12 cellular contexts compared by ENCODE assay signal in the genomic region with DNA sequence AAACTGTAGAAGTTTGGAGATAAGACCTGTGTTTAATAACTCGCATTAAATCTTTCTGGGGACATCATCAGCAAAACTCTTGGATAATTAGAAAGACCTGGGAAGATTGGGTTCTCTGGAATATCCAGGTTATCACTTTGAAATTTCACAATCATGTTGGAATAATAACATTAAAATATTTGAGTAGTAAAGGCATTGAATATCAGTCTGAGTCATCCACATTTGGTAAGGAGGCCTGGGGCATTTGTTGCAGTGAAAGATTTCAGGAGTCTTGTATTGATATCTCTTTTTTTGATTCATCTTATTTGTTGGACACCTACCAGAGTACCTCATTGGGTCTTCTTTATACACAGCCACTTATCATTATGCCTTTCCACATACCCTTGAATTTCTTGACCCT.
A peak's percentile ranks its signal among the peaks of the same experiment; 100 is the strongest.
DNase-seq lines count a peak whose midpoint lies in the region; ATAC-seq and TF ChIP-seq lines count a peak whose summit lies in the region.
"Had no signal": no experiment of that assay in that cellular context is flagged by ENCODE, and none has a peak within 500 bp of the region (broad histone marks: within the 10 kb centered on the region; RNA-seq: fewer than 3 reads in every experiment).

No MANE protein-coding gene starts in this region.

- H3K4me2 ChIP-seq in mammary epithelial cell (ENCODE audit: insufficient read depth, low read depth, low read length) = peak overlapping the region; percentile 69

- DNase-seq in CD8-positive, alpha-beta memory T cell = no peak
- DNase-seq in NCI-H226 = peak; percentile 62
- DNase-seq in mammary epithelial cell = peak; percentile 52
- DNase-seq in naive thymus-derived CD4-positive, alpha-beta T cell = no peak
- no peak for DNase-seq in NCI-H128 (lab: John Stamatoyannopoulos, UW; ENCODE audit: unreplicated experiment)
- DNase-seq in NCI-H2171 treated with DMSO at 0.1 percent for 48 hours (lab: John Stamatoyannopoulos, UW) = no peak
- DNase-seq in heart right ventricle = no peak
- DNase-seq in stimulated activated CD4-positive, alpha-beta T cell treated with anti-CD3 and anti-CD28 coated beads, Interleukin-4, amount 100 ng/mL, for 4 hours = no peak
- DNase-seq: activated CD4-positive, alpha-beta T cell treated with anti-CD3 and anti-CD28 coated beads for 48 hours; activated naive CD4-positive, alpha-beta T cell treated with Interleukin-2 at 50 U/mL for 16 hours; effector CD4-positive, alpha-beta T cell had no signal

- H3K27ac ChIP-seq in CD8-positive, alpha-beta memory T cell (ENCODE audit: low read depth, low read length) = no peak overlapping the region
- peak overlapping the region; percentile 50 for H3K27ac ChIP-seq in mammary epithelial cell (ENCODE audit: insufficient read depth, low read depth, low read length)
- no peak overlapping the region for H3K27ac ChIP-seq in naive thymus-derived CD4-positive, alpha-beta T cell (ENCODE audit: low read depth, low read length)
- H3K27ac ChIP-seq in heart right ventricle = no peak overlapping the region
- H3K27ac ChIP-seq: right lobe of liver had no signal

- H3K9me3 Mint-ChIP-seq in CD8-positive, alpha-beta memory T cell = no peaks in the 10 kb centered on the region
- H3K9me3 Mint-ChIP-seq in naive thymus-derived CD4-positive, alpha-beta T cell = peaks cover 0 to 9% (median 0%) of the 10 kb centered on the region in 11 donors

- POLR2A ChIA-PET in CD8-positive, alpha-beta memory T cell (lab: Charles Lee) = interaction anchor here (1.2 to 1.4 kb wide), 2 partner anchors 68 to 144 kb away, joined by 3 to 6 read pairs; partner anchors contain the start of gene RALB
- POLR2A ChIA-PET in naive thymus-derived CD4-positive, alpha-beta T cell (lab: Charles Lee) = interaction anchor here (0.9 to 2.7 kb wide), 5 partner anchors 66 to 206 kb away, joined by 3 to 30 read pairs (median 8); no protein-coding TSS in a partner anchor

- H2AFZ ChIP-seq in mammary epithelial cell (ENCODE audit: low read depth, low read length) = no peak overlapping the region

- dilution Hi-C loops in mammary epithelial cell (cut with HindIII; ENCODE audit: low sequenced_read_pairs) = loop anchor here (5.0 kb wide), 1 partner anchor 59 kb away; no protein-coding TSS in a partner anchor

- in situ Hi-C loops in mammary epithelial cell (cut with MboI; ENCODE audit: low sequenced_read_pairs in 2 of 2) = no loop called here

- H3K4me1 ChIP-seq in CD8-positive, alpha-beta memory T cell (ENCODE audit: insufficient read depth, low read length) = peaks cover 20% of the 10 kb centered on the region
- H3K4me1 ChIP-seq in mammary epithelial cell (ENCODE audit: insufficient read depth, low read length) = peaks cover 32% of the 10 kb centered on the region
- H3K4me1 ChIP-seq in naive thymus-derived CD4-positive, alpha-beta T cell (ENCODE audit: control insufficient read depth in 2 of 2, insufficient read depth in 2 of 2, low read length in 2 of 2) = peaks cover 17 to 21% of the 10 kb centered on the region in 2 donors
- peaks cover 0 to 37% (median 21%) of the 10 kb centered on the region in 9 donors for H3K4me1 ChIP-seq in heart right ventricle

- H3K79me2 ChIP-seq in mammary epithelial cell (ENCODE audit: insufficient read depth, low read length) = no peaks in the 10 kb centered on the region

- H4K20me1 ChIP-seq in mammary epithelial cell (ENCODE audit: insufficient read depth, low read length) = no peaks in the 10 kb centered on the region

- no peak for ATAC-seq in naive thymus-derived CD4-positive, alpha-beta T cell
- ATAC-seq in heart right ventricle = no peak

- H3K36me3 ChIP-seq in CD8-positive, alpha-beta memory T cell (ENCODE audit: insufficient read depth, low read length) = no peaks in the 10 kb centered on the region
- H3K36me3 ChIP-seq in mammary epithelial cell (ENCODE audit: insufficient read depth, low read length) (no peaks in the 10 kb centered on the region), heart right ventricle (peaks cover 0 to 24% (median 0%) of the 10 kb centered on the region in 9 donors)
- peaks cover 0 to 2% (median 0%) of the 10 kb centered on the region in 3 experiments for H3K36me3 ChIP-seq in naive thymus-derived CD4-positive, alpha-beta T cell (ENCODE audit: control insufficient read depth in 2 of 3, insufficient read depth in 3 of 3, low read length in 3 of 3)

- H3K27ac Mint-ChIP-seq in CD8-positive, alpha-beta memory T cell = peak overlapping the region in 2 of 8 donors; percentile 15 to 39
- peak overlapping the region in 7 of 9 donors; percentile 10 to 90 (median 60) for H3K27ac Mint-ChIP-seq in naive thymus-derived CD4-positive, alpha-beta T cell

- peak overlapping the region; percentile 38 for H3K4me3 ChIP-seq in CD8-positive, alpha-beta memory T cell (ENCODE audit: low read length)
- H3K4me3 ChIP-seq in mammary epithelial cell (replicated peaks in 1 of 3; ENCODE audit: insufficient read depth in 1 of 3, low read depth in 2 of 3, low read length in 3 of 3) (no peak overlapping the region), heart right ventricle (no peak overlapping the region)
- peak overlapping the region; percentile 34 for H3K4me3 ChIP-seq in naive thymus-derived CD4-positive, alpha-beta T cell (ENCODE audit: low read length)
- H3K4me3 ChIP-seq: right lobe of liver had no signal

- H3K9ac ChIP-seq in mammary epithelial cell (ENCODE audit: insufficient read depth, low read length) = no peak overlapping the region

- intact Hi-C loops in mammary epithelial cell (cut with micrococcal nuclease) = loop anchor here (1.0 to 5.0 kb wide), 5 partner anchors 67 to 350 kb away; partner anchors contain the start of genes EPB41L5, PTPN4 and TMEM185B
- intact Hi-C loops in naive thymus-derived CD4-positive, alpha-beta T cell (cut with micrococcal nuclease) = loop anchor here (1.0 to 5.0 kb wide), 13 partner anchors 67 to 572 kb away; partner anchors contain the start of genes PTPN4 (in 2 of the 2), RALB (in 1 of the 2) and TMEM185B (in 1 of the 2)
- intact Hi-C loops in heart right ventricle (cut with DNase I) = loop anchor here in 3 of 10 donors (2.0 to 10.0 kb wide), 4 partner anchors 66 to 566 kb away; no protein-coding TSS in a partner anchor

- no TSS peak for BruUV-seq in mammary epithelial cell (replicated peaks; lab: Mats Ljungman, UMichigan)

- peaks cover 6 to 12% (median 8%) of the 10 kb centered on the region in 3 donors for H3K36me3 Mint-ChIP-seq in CD8-positive, alpha-beta memory T cell
- H3K36me3 Mint-ChIP-seq in naive thymus-derived CD4-positive, alpha-beta T cell = peaks cover 6 to 24% (median 12%) of the 10 kb centered on the region in 5 donors

- WGBS in mammary epithelial cell (ENCODE audit: low coverage, missing lambda C conversion rate) = 75% methylated on average over 1 of the region's 1 CpG
- WGBS in heart right ventricle, 2 donors = 92 to 97% methylated on average over 1 of the region's 1 CpG

- H3K27me3 Mint-ChIP-seq in CD8-positive, alpha-beta memory T cell = peaks cover 0 to 2% of the 10 kb centered on the region in 2 donors
- peaks cover 0 to 33% (median 0%) of the 10 kb centered on the region in 5 donors for H3K27me3 Mint-ChIP-seq in naive thymus-derived CD4-positive, alpha-beta T cell

- H3K27me3 ChIP-seq in CD8-positive, alpha-beta memory T cell (ENCODE audit: insufficient read depth, low read length, poor library complexity, severe bottlenecking) = no peaks in the 10 kb centered on the region
- H3K27me3 ChIP-seq in mammary epithelial cell (ENCODE audit: insufficient read depth, low read length) (no peaks in the 10 kb centered on the region), heart right ventricle (peaks cover 0 to 4% (median 0%) of the 10 kb centered on the region in 7 donors)
- H3K27me3 ChIP-seq in naive thymus-derived CD4-positive, alpha-beta T cell (ENCODE audit: control insufficient read depth in 2 of 2, insufficient read depth in 2 of 2, low read length in 2 of 2) = no peaks in the 10 kb centered on the region
- H3K27me3 ChIP-seq: right lobe of liver had no signal

- TF ChIP-seq CTCF in mammary epithelial cell (conservative IDR thresholded peaks at IDR 0.05 in 1 of 2, IDR thresholded peaks at IDR 0.05 in 1 of 2; ENCODE audit: extremely low read depth in 1 of 2, insufficient read depth in 1 of 2, low read depth in 1 of 2, low read length in 2 of 2) (no peak), heart right ventricle (IDR thresholded peaks at IDR 0.05) (no peak)

- H3K9me3 ChIP-seq in CD8-positive, alpha-beta memory T cell (ENCODE audit: low read length) = no peaks in the 10 kb centered on the region
- H3K9me3 ChIP-seq in mammary epithelial cell (replicated peaks; ENCODE audit: insufficient read depth, low read length) (no peaks in the 10 kb centered on the region), heart right ventricle (no peaks in the 10 kb centered on the region)
- H3K9me3 ChIP-seq in naive thymus-derived CD4-positive, alpha-beta T cell (ENCODE audit: control insufficient read depth in 2 of 3, low read length in 3 of 3) = no peaks in the 10 kb centered on the region
- H3K9me3 ChIP-seq: right lobe of liver had no signal

- peak overlapping the region in 6 of 7 donors; percentile 44 to 89 (median 72) for H3K4me3 Mint-ChIP-seq in CD8-positive, alpha-beta memory T cell
- peak overlapping the region in 9 of 10 donors; percentile 45 to 87 (median 71) for H3K4me3 Mint-ChIP-seq in naive thymus-derived CD4-positive, alpha-beta T cell

- CTCF ChIA-PET in CD8-positive, alpha-beta memory T cell (lab: Charles Lee) = interaction anchor here (0.9 to 4.4 kb wide), 7 partner anchors 9 to 209 kb away, joined by 3 to 46 read pairs (median 3); no protein-coding TSS in a partner anchor
- CTCF ChIA-PET in mammary epithelial cell (lab: Charles Lee; ENCODE audit: low non-redundant PET) = interaction anchor here (1.1 kb wide), 1 partner anchor 66 kb away, joined by 10 read pairs; no protein-coding TSS in a partner anchor
- CTCF ChIA-PET in naive thymus-derived CD4-positive, alpha-beta T cell (lab: Charles Lee) = interaction anchor here (0.8 to 4.8 kb wide), 4 partner anchors 60 to 205 kb away, joined by 3 to 60 read pairs (median 20); no protein-coding TSS in a partner anchor

- peaks cover 22 to 26% (median 23%) of the 10 kb centered on the region in 3 donors for H3K4me1 Mint-ChIP-seq in CD8-positive, alpha-beta memory T cell
- H3K4me1 Mint-ChIP-seq in naive thymus-derived CD4-positive, alpha-beta T cell = peaks cover 19 to 44% (median 36%) of the 10 kb centered on the region in 7 donors

Comparison
In these comparisons a context has a peak if more than half of its experiments do, and no peak if none do; other contexts are left out.
1. DNase-seq: peak in NCI-H226 (single experiment) and mammary epithelial cell (single experiment); none in CD8-positive, alpha-beta memory T cell (0 of 5), naive thymus-derived CD4-positive, alpha-beta T cell (0 of 9), NCI-H128 (single experiment), NCI-H2171 treated with DMSO at 0.1 percent for 48 hours (single experiment), heart right ventricle (0 of 2) and stimulated activated CD4-positive, alpha-beta T cell treated with anti-CD3 and anti-CD28 coated beads, Interleukin-4, amount 100 ng/mL, for 4 hours (0 of 2).
2. H3K4me3 ChIP-seq: peak in CD8-positive, alpha-beta memory T cell (single experiment) and naive thymus-derived CD4-positive, alpha-beta T cell (single experiment); none in mammary epithelial cell (0 of 3) and heart right ventricle (0 of 10).